ENCODE assay signal across 25 cellular contexts in the genomic region with DNA sequence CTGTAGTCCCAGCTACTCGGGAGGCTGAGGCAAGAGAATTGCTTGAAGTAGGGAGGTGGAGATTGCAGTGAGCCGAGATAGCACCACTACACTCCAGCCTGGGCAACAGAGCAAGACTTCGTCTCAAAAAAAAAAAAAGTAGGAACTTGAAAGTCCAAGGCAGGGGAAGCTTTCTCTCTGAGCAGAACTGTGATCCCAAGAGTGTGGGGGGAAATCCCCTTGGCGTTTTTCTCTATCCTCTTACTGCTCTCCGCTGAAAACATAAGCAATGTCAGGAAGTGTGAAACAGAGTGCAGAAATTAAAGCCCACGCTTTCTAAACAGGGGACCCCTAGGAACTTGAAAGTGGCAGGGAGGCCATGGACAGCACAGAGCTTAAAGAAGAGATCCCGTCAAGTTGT. TPM values are rescaled to one million over a fixed set of nuclear protein-coding genes. Genes with fewer than 3 reads are reported as not detected.
A peak's percentile ranks its signal among the peaks of the same experiment; 100 is the strongest.
DNase-seq lines count a peak whose midpoint lies in the region; ATAC-seq, FAIRE-seq and TF ChIP-seq lines count a peak whose summit lies in the region.
"Had no signal": no experiment of that assay in that cellular context is flagged by ENCODE, and none has a peak within 500 bp of the region (broad histone marks: within the 10 kb centered on the region; RNA-seq: fewer than 3 reads in every experiment).

No MANE protein-coding gene starts in this region.

- no peak for FAIRE-seq in K562 (lab: Jason Lieb, UNC)
- FAIRE-seq: H1 had no signal

- CTCF ChIA-PET in K562 (lab: Yijun Ruan, JAX; ENCODE audit: low intra/inter-chr PET ratio), result no interaction called here

- no peaks in the 10 kb centered on the region for H3K36me3 Mint-ChIP-seq in activated CD4-positive, alpha-beta T cell treated with anti-CD3 and anti-CD28 coated beads, Interleukin-2, amount 10 ng/mL, durations not matched to agents 24 days and 14 days (ENCODE audit: low read depth)
- H3K36me3 Mint-ChIP-seq: CD8-positive, alpha-beta T cell had no signal

- H3K27ac Mint-ChIP-seq in activated CD4-positive, alpha-beta T cell treated with anti-CD3 and anti-CD28 coated beads, Interleukin-2, amount 10 ng/mL, durations not matched to agents 24 days and 14 days, result peak overlapping the region; percentile 49
- H3K27ac Mint-ChIP-seq: CD8-positive, alpha-beta T cell had no signal

- TF ChIP-seq EP300 in K562 (IDR thresholded peaks at IDR 0.05; ENCODE audit: low read length), result no peak

- H3K9me3 ChIP-seq in K562 (replicated peaks; ENCODE audit: control insufficient read depth, insufficient read depth, low read depth, low read length), result no peaks in the 10 kb centered on the region
- H3K9me3 ChIP-seq in upper lobe of right lung, result no peaks in the 10 kb centered on the region
- H3K9me3 ChIP-seq: SK-N-SH had no signal

- H3K4me1 Mint-ChIP-seq in activated CD4-positive, alpha-beta T cell treated with anti-CD3 and anti-CD28 coated beads, Interleukin-2, amount 10 ng/mL, durations not matched to agents 24 days and 14 days, result peaks cover 37% of the 10 kb centered on the region

- POLR2A ChIA-PET in K562 (lab: Yijun Ruan, JAX), result no interaction called here

- TF ChIP-seq CTCF in K562 (IDR thresholded peaks at IDR 0.05 in 2 of 3, conservative IDR thresholded peaks at IDR 0.05 in 1 of 3; ENCODE audit: insufficient read depth in 2 of 3, low read depth in 1 of 3, low read length in 3 of 3) (no peak), upper lobe of right lung (IDR thresholded peaks at IDR 0.05) (no peak)

- H3K36me3 ChIP-seq in K562 (ENCODE audit: control insufficient read depth, insufficient read depth, low read length) (no peaks in the 10 kb centered on the region), upper lobe of right lung (no peaks in the 10 kb centered on the region)

- H3K4me3 Mint-ChIP-seq in activated CD4-positive, alpha-beta T cell treated with anti-CD3 and anti-CD28 coated beads, Interleukin-2, amount 10 ng/mL, durations not matched to agents 24 days and 14 days, result no peak overlapping the region
- H3K4me3 Mint-ChIP-seq: CD8-positive, alpha-beta T cell had no signal

- H3K27me3 ChIP-seq in K562 (ENCODE audit: control insufficient read depth in 2 of 2, insufficient read depth in 2 of 2, low read length in 2 of 2) (peaks cover 0 to 11% of the 10 kb centered on the region in 2 experiments; a peak in 1 of 5 replicates), upper lobe of right lung (no peaks in the 10 kb centered on the region)

- TF ChIP-seq POLR2A in K562 (conservative IDR thresholded peaks at IDR 0.05), result no peak

- H3K4me2 ChIP-seq in K562 (ENCODE audit: insufficient read depth, low read length), result no peak overlapping the region
- H3K4me2 ChIP-seq: SK-N-SH had no signal

- H3K4me3 ChIP-seq in K562, result no peak overlapping the region
- H3K4me3 ChIP-seq in upper lobe of right lung, result no peak overlapping the region

- 0 out of 2 replicates have a peak overlapping the region, but pooled peaks have one; percentile 21 for H2AFZ ChIP-seq in K562 (ENCODE audit: low read depth, low read length)

- H3K4me1 ChIP-seq in K562 (replicated peaks in 1 of 2; ENCODE audit: control insufficient read depth in 2 of 2, insufficient read depth in 2 of 2, low read length in 2 of 2) (no peaks in the 10 kb centered on the region), upper lobe of right lung (no peaks in the 10 kb centered on the region)

- H3K9me1 ChIP-seq in K562 (ENCODE audit: control insufficient read depth, insufficient read depth, low read length), result no peaks in the 10 kb centered on the region

- no peaks in the 10 kb centered on the region for H3K9me3 Mint-ChIP-seq in activated CD4-positive, alpha-beta T cell treated with anti-CD3 and anti-CD28 coated beads, Interleukin-2, amount 10 ng/mL, durations not matched to agents 24 days and 14 days
- H3K9me3 Mint-ChIP-seq: CD8-positive, alpha-beta T cell had no signal

- no peak overlapping the region for H3K27ac ChIP-seq in K562 (ENCODE audit: extremely low read depth, low read depth, low read length)
- H3K27ac ChIP-seq in upper lobe of right lung, result no peak overlapping the region
- H3K27ac ChIP-seq: 22Rv1 had no signal

- no peaks in the 10 kb centered on the region for H3K27me3 Mint-ChIP-seq in activated CD4-positive, alpha-beta T cell treated with anti-CD3 and anti-CD28 coated beads, Interleukin-2, amount 10 ng/mL, durations not matched to agents 24 days and 14 days

- no peak for DNase-seq in activated CD4-positive, alpha-beta T cell treated with anti-CD3 and anti-CD28 coated beads, Interleukin-2, amount 10 ng/mL, durations not matched to agents 24 days and 14 days
- no peak for DNase-seq in activated CD4-positive, alpha-beta T cell treated with anti-CD3 and anti-CD28 coated beads for 4 hours
- DNase-seq in K562 (ENCODE audit: extremely low read depth in 1 of 4, low spot score in 3 of 4) (no peak), upper lobe of right lung (no peak), Ammon's horn (ENCODE audit: low spot score) (no peak), midbrain (lab: John Stamatoyannopoulos, UW) (no peak)
- DNase-seq: AML-193; CD8-positive, alpha-beta T cell; DMS79 treated with DMSO at 0.1 percent for 48 hours; NCI-H1417 treated with DMSO at 0.1 percent for 48 hours; NCI-H187 treated with DMSO at 0.1 percent for 48 hours; NCI-H2227 treated with DMSO at 0.1 percent for 48 hours; NCI-H510A treated with DMSO at 0.1 percent for 48 hours; NCI-H774; OCI-M1; SHP77; SK-N-SH had no signal

- 2% methylated on average over 7 of the region's 7 CpGs for WGBS in K562 (ENCODE audit: insufficient coverage, low coverage, missing lambda C conversion rate)

- ATAC-seq in HG02870 (IDR thresholded peaks at IDR 0.05; ENCODE audit: unreplicated experiment), result peak; percentile 39
- ATAC-seq in K562, result no peak
- ATAC-seq in upper lobe of right lung, result peak; percentile 23
- ATAC-seq in HG02840 (IDR thresholded peaks at IDR 0.05; ENCODE audit: low FRiP score, unreplicated experiment), result no peak
- ATAC-seq: CD8-positive, alpha-beta T cell had no signal

- no peaks in the 10 kb centered on the region for H4K20me1 ChIP-seq in K562 (replicated peaks; ENCODE audit: control insufficient read depth, insufficient read depth, low read length)

- no peak overlapping the region for H3K9ac ChIP-seq in K562 (ENCODE audit: insufficient read depth in 1 of 2, low read depth in 2 of 2, low read length in 2 of 2)
- H3K9ac ChIP-seq: SK-N-SH had no signal

- in situ Hi-C loops in K562 (cut with MboI), result loop anchor here (5.0 kb wide), 1 partner anchor 187 kb away; no protein-coding TSS in a partner anchor

- intact Hi-C loops in activated CD4-positive, alpha-beta T cell treated with anti-CD3 and anti-CD28 coated beads, Interleukin-2, amount 10 ng/mL, durations not matched to agents 24 days and 14 days (cut with micrococcal nuclease), result no loop called here
- intact Hi-C loops in K562 (cut with micrococcal nuclease), result no loop called here
- intact Hi-C loops in upper lobe of right lung (cut with DNase I), result no loop called here

- no TSS peak for BruUV-seq in K562 (replicated peaks; lab: Mats Ljungman, UMichigan)

- TF ChIP-seq RAD21 in K562 (CRISPR knock-in tag; conservative IDR thresholded peaks at IDR 0.05 in 1 of 2, IDR thresholded peaks at IDR 0.05 in 1 of 2), result no peak

- no peaks in the 10 kb centered on the region for H3K79me2 ChIP-seq in K562 (ENCODE audit: control insufficient read depth, insufficient read depth, low read length)

RNA-seq across cellular contexts. Expression of gene CMTM3, which starts 9.8 kb away (rescaled TPM):
- total RNA-seq in activated CD4-positive, alpha-beta T cell treated with anti-CD3 and anti-CD28 coated beads, Interleukin-2, amount 10 ng/mL, durations not matched to agents 24 days and 14 days, result 95.6 and 100 TPM in 2 replicates
- 14.6 and 32.5 TPM in 2 replicates for total RNA-seq in K562 (2011; cell fraction: chromatin; rRNA removed; ENCODE audit: low replicate concordance)
- 29.5 and 37.2 TPM in 2 replicates for total RNA-seq in K562 (2011; cell fraction: nucleolus; rRNA removed)
- 28.2 and 47.6 TPM in 2 replicates for total RNA-seq in K562 (2011; cell fraction: nucleoplasm; rRNA removed)
- total RNA-seq in K562 (2014; rRNA removed), result 12.9 and 18.3 TPM in 2 replicates
- 13.1 and 13.4 TPM in 2 replicates for total RNA-seq in K562 (2014; rRNA removed; fragmentation: Illumina TruSeq; extraction: Trizol)
- 15.8 and 17.5 TPM in 2 replicates for total RNA-seq in K562 (2015; rRNA removed; fragmentation: Illumina TruSeq; extraction: Trizol)
- total RNA-seq in K562 (2021), result 33.4 and 34.5 TPM in 2 replicates
- polyA plus RNA-seq in K562 (2011; rRNA removed), result 24.5 and 24.7 TPM in 2 replicates
- 26.9 and 52.8 TPM in 2 replicates for polyA plus RNA-seq in K562 (2011; cell fraction: cytosol; rRNA removed)
- 16.3 and 19.8 TPM in 2 replicates for polyA plus RNA-seq in K562 (2011; cell fraction: nucleus; rRNA removed)
- polyA plus RNA-seq in K562 (2012), result 27.1 and 39.9 TPM in 2 replicates
- polyA plus RNA-seq in K562 (2014; fragmentation: Illumina TruSeq; extraction: Trizol), result 29.1 and 29.8 TPM in 2 replicates
- polyA plus RNA-seq in K562 (2014; fragmentation: Nextera tagmentation; extraction: Ambion mirVana), result 1 to 10 TPM; 4.6 to 8.3 TPM
- 28.2 and 29.9 TPM in 2 replicates for polyA plus RNA-seq in K562 (2014; rRNA removed)
- polyA minus RNA-seq in K562 (2011; rRNA and poly(A)+ RNA removed), result 8.2 and 14.0 TPM in 2 replicates
- 10.8 and 12.8 TPM in 2 replicates for polyA minus RNA-seq in K562 (2011; cell fraction: cytosol; rRNA and poly(A)+ RNA removed)
- polyA minus RNA-seq in K562 (2011; cell fraction: nucleus; rRNA and poly(A)+ RNA removed), result 6.7 and 7.3 TPM in 2 replicates
- 38.1 TPM for total RNA-seq in upper lobe of right lung

RNA-seq across cellular contexts. Expression of gene CMTM2, which starts 15.5 kb away (rescaled TPM):
- 0.51 and 0.95 TPM in 2 replicates for total RNA-seq in activated CD4-positive, alpha-beta T cell treated with anti-CD3 and anti-CD28 coated beads, Interleukin-2, amount 10 ng/mL, durations not matched to agents 24 days and 14 days
- not detected in 2 replicates for total RNA-seq in K562 (2011; cell fraction: chromatin; rRNA removed; ENCODE audit: low replicate concordance)
- 0.39 TPM in 1 of 2 replicates, not detected in the other for total RNA-seq in K562 (2011; cell fraction: nucleolus; rRNA removed)
- not detected in 2 replicates for total RNA-seq in K562 (2011; cell fraction: nucleoplasm; rRNA removed)
- not detected in 2 replicates for total RNA-seq in K562 (2014; rRNA removed)
- total RNA-seq in K562 (2014; rRNA removed; fragmentation: Illumina TruSeq; extraction: Trizol), result not detected in 2 replicates
- total RNA-seq in K562 (2015; rRNA removed; fragmentation: Illumina TruSeq; extraction: Trizol), result not detected in 2 replicates
- not detected in 2 replicates for total RNA-seq in K562 (2021)
- not detected in 2 replicates for polyA plus RNA-seq in K562 (2011; rRNA removed)
- 0.31 TPM in 1 of 2 replicates, not detected in the other for polyA plus RNA-seq in K562 (2011; cell fraction: cytosol; rRNA removed)
- polyA plus RNA-seq in K562 (2011; cell fraction: nucleus; rRNA removed), result 0.11 TPM in 1 of 2 replicates, not detected in the other
- polyA plus RNA-seq in K562 (2012), result 0.17 TPM in 1 of 2 replicates, not detected in the other
- polyA plus RNA-seq in K562 (2014; fragmentation: Illumina TruSeq; extraction: Trizol), result not detected in 2 replicates
- not detected for polyA plus RNA-seq in K562 (2014; fragmentation: Nextera tagmentation; extraction: Ambion mirVana)
- polyA plus RNA-seq in K562 (2014; rRNA removed), result not detected in 2 replicates
- not detected in 2 replicates for polyA minus RNA-seq in K562 (2011; rRNA and poly(A)+ RNA removed)
- polyA minus RNA-seq in K562 (2011; cell fraction: cytosol; rRNA and poly(A)+ RNA removed), result not detected in 2 replicates
- polyA minus RNA-seq in K562 (2011; cell fraction: nucleus; rRNA and poly(A)+ RNA removed), result not detected in 2 replicates
- 3.1 TPM for total RNA-seq in upper lobe of right lung
- total RNA-seq: CD8-positive, alpha-beta T cell; G401; H1; HT-29; M059J; RPMI7951 had no signal
- polyA plus RNA-seq: H1, SK-N-SH had no signal

RNA-seq across cellular contexts. Expression of gene CMTM1, which starts 28.5 kb away (rescaled TPM):
- 12.2 and 13.6 TPM in 2 replicates for total RNA-seq in activated CD4-positive, alpha-beta T cell treated with anti-CD3 and anti-CD28 coated beads, Interleukin-2, amount 10 ng/mL, durations not matched to agents 24 days and 14 days
- total RNA-seq in K562 (2011; cell fraction: chromatin; rRNA removed; ENCODE audit: low replicate concordance), result 1.5 and 1.6 TPM in 2 replicates
- total RNA-seq in K562 (2011; cell fraction: nucleolus; rRNA removed), result 2.0 and 3.3 TPM in 2 replicates
- total RNA-seq in K562 (2011; cell fraction: nucleoplasm; rRNA removed), result 1.9 and 2.7 TPM in 2 replicates
- 1.1 and 1.9 TPM in 2 replicates for total RNA-seq in K562 (2014; rRNA removed)
- 0.22 and 0.40 TPM in 2 replicates for total RNA-seq in K562 (2014; rRNA removed; fragmentation: Illumina TruSeq; extraction: Trizol)
- 2.3 and 2.6 TPM in 2 replicates for total RNA-seq in K562 (2015; rRNA removed; fragmentation: Illumina TruSeq; extraction: Trizol)
- 2.4 and 2.7 TPM in 2 replicates for total RNA-seq in K562 (2021)
- polyA plus RNA-seq in K562 (2011; rRNA removed), result 0.92 and 1.2 TPM in 2 replicates
- 0.86 and 2.9 TPM in 2 replicates for polyA plus RNA-seq in K562 (2011; cell fraction: cytosol; rRNA removed)
- polyA plus RNA-seq in K562 (2011; cell fraction: nucleus; rRNA removed), result 1.2 and 3.4 TPM in 2 replicates
- 3.1 and 3.8 TPM in 2 replicates for polyA plus RNA-seq in K562 (2012)
- 0.25 and 0.93 TPM in 2 replicates for polyA plus RNA-seq in K562 (2014; fragmentation: Illumina TruSeq; extraction: Trizol)
- polyA plus RNA-seq in K562 (2014; fragmentation: Nextera tagmentation; extraction: Ambion mirVana), result not detected
- 0.30 and 0.51 TPM in 2 replicates for polyA plus RNA-seq in K562 (2014; rRNA removed)
- 0.30 and 0.77 TPM in 2 replicates for polyA minus RNA-seq in K562 (2011; rRNA and poly(A)+ RNA removed)
- 2.7 TPM in 1 of 2 replicates, not detected in the other for polyA minus RNA-seq in K562 (2011; cell fraction: cytosol; rRNA and poly(A)+ RNA removed)
- polyA minus RNA-seq in K562 (2011; cell fraction: nucleus; rRNA and poly(A)+ RNA removed), result 1.00 and 2.4 TPM in 2 replicates
- 8.4 TPM for total RNA-seq in upper lobe of right lung

RNA-seq across cellular contexts. Expression of gene CKLF, which starts 42.4 kb away (rescaled TPM):
- 145 and 146 TPM in 2 replicates for total RNA-seq in activated CD4-positive, alpha-beta T cell treated with anti-CD3 and anti-CD28 coated beads, Interleukin-2, amount 10 ng/mL, durations not matched to agents 24 days and 14 days
- 37.1 and 42.1 TPM in 2 replicates for total RNA-seq in K562 (2011; cell fraction: chromatin; rRNA removed; ENCODE audit: low replicate concordance)
- total RNA-seq in K562 (2011; cell fraction: nucleolus; rRNA removed), result 64.2 and 67.9 TPM in 2 replicates
- 81.1 and 85.6 TPM in 2 replicates for total RNA-seq in K562 (2011; cell fraction: nucleoplasm; rRNA removed)
- total RNA-seq in K562 (2014; rRNA removed) (99.8 and 113 TPM in 2 replicates), K562 (2014; rRNA removed; fragmentation: Illumina TruSeq; extraction: Trizol) (89.8 and 91.5 TPM in 2 replicates), K562 (2015; rRNA removed; fragmentation: Illumina TruSeq; extraction: Trizol) (93.6 and 111 TPM in 2 replicates), K562 (2021) (84.8 and 91.1 TPM in 2 replicates), upper lobe of right lung (57.6 TPM)
- polyA plus RNA-seq in K562 (2011; rRNA removed) (120 and 126 TPM in 2 replicates), K562 (2014; fragmentation: Illumina TruSeq; extraction: Trizol) (118 and 123 TPM in 2 replicates), K562 (2014; fragmentation: Nextera tagmentation; extraction: Ambion mirVana) (100 to 1,000 TPM; 305 to 322 TPM), K562 (2014; rRNA removed) (147 and 173 TPM in 2 replicates)
- 170 and 189 TPM in 2 replicates for polyA plus RNA-seq in K562 (2011; cell fraction: cytosol; rRNA removed)
- polyA plus RNA-seq in K562 (2011; cell fraction: nucleus; rRNA removed), result 53.4 and 65.8 TPM in 2 replicates
- 128 and 163 TPM in 2 replicates for polyA plus RNA-seq in K562 (2012)
- 32.1 and 36.2 TPM in 2 replicates for polyA minus RNA-seq in K562 (2011; rRNA and poly(A)+ RNA removed)
- polyA minus RNA-seq in K562 (2011; cell fraction: cytosol; rRNA and poly(A)+ RNA removed), result 24.0 and 27.7 TPM in 2 replicates
- 6.9 and 18.0 TPM in 2 replicates for polyA minus RNA-seq in K562 (2011; cell fraction: nucleus; rRNA and poly(A)+ RNA removed)

RNA-seq across cellular contexts. Expression of gene TK2, which starts 44.8 kb away (rescaled TPM):
- total RNA-seq in activated CD4-positive, alpha-beta T cell treated with anti-CD3 and anti-CD28 coated beads, Interleukin-2, amount 10 ng/mL, durations not matched to agents 24 days and 14 days, result 5.8 and 6.7 TPM in 2 replicates
- 11.4 and 16.7 TPM in 2 replicates for total RNA-seq in K562 (2011; cell fraction: chromatin; rRNA removed; ENCODE audit: low replicate concordance)
- 9.3 TPM in 2 replicates for total RNA-seq in K562 (2011; cell fraction: nucleolus; rRNA removed)
- 10.7 and 11.0 TPM in 2 replicates for total RNA-seq in K562 (2011; cell fraction: nucleoplasm; rRNA removed)
- 4.3 and 5.8 TPM in 2 replicates for total RNA-seq in K562 (2014; rRNA removed)
- total RNA-seq in K562 (2014; rRNA removed; fragmentation: Illumina TruSeq; extraction: Trizol), result 4.8 and 6.2 TPM in 2 replicates
- 4.9 and 5.3 TPM in 2 replicates for total RNA-seq in K562 (2015; rRNA removed; fragmentation: Illumina TruSeq; extraction: Trizol)
- 4.7 and 5.7 TPM in 2 replicates for total RNA-seq in K562 (2021)
- polyA plus RNA-seq in K562 (2011; rRNA removed), result 10.2 TPM in 2 replicates
- polyA plus RNA-seq in K562 (2011; cell fraction: cytosol; rRNA removed), result 5.3 and 6.3 TPM in 2 replicates
- 14.4 and 19.8 TPM in 2 replicates for polyA plus RNA-seq in K562 (2011; cell fraction: nucleus; rRNA removed)
- polyA plus RNA-seq in K562 (2012), result 6.3 and 13.2 TPM in 2 replicates
- polyA plus RNA-seq in K562 (2014; fragmentation: Illumina TruSeq; extraction: Trizol), result 4.3 and 4.8 TPM in 2 replicates
- polyA plus RNA-seq in K562 (2014; fragmentation: Nextera tagmentation; extraction: Ambion mirVana), result 1 to 10 TPM; 1.1 to 1.2 TPM
- polyA plus RNA-seq in K562 (2014; rRNA removed), result 4.8 and 6.2 TPM in 2 replicates
- 10.4 and 18.0 TPM in 2 replicates for polyA minus RNA-seq in K562 (2011; rRNA and poly(A)+ RNA removed)
- polyA minus RNA-seq in K562 (2011; cell fraction: cytosol; rRNA and poly(A)+ RNA removed), result 3.4 and 6.0 TPM in 2 replicates
- polyA minus RNA-seq in K562 (2011; cell fraction: nucleus; rRNA and poly(A)+ RNA removed), result 5.3 and 6.9 TPM in 2 replicates
- total RNA-seq in upper lobe of right lung, result 36.1 TPM

Comparison
In these comparisons a context has a peak if more than half of its experiments do, and no peak if none do; other contexts are left out.
1. ATAC-seq: peak in HG02870 (single experiment) and upper lobe of right lung (single experiment); none in K562 (single experiment) and HG02840 (single experiment).